ENCODE assay signal across 8 cellular contexts in genomic region chr2:73284296-73285161, GRCh38. TPM values are rescaled to one million over a fixed set of nuclear protein-coding genes. Genes with fewer than 3 reads are reported as not detected.
DNase-seq lines count a peak whose midpoint lies in the region; ATAC-seq and TF ChIP-seq lines count a peak whose summit lies in the region.

Gene FBXO41 (minus strand): TSS chr2:73284478. CDS start chr2:73269630, 14,848 bp downstream.

- intact Hi-C loops in mucosa of descending colon (cut with DNase I, micrococcal nuclease), result no loop called here

- H3K9me3 ChIP-seq in duodenal mucosa (ENCODE audit: control insufficient read depth in 1 of 2, low read length in 2 of 2) (no peaks in the 10 kb centered on the region), mucosa of descending colon (no peaks in the 10 kb centered on the region)

- TF ChIP-seq CTCF in mucosa of descending colon (IDR thresholded peaks at IDR 0.05), result no peak

- ATAC-seq in HG02852 (IDR thresholded peaks at IDR 0.05; ENCODE audit: unreplicated experiment) (peak; percentile 75), mucosa of descending colon (peak; percentile 82)

- H3K27ac ChIP-seq in duodenal mucosa (ENCODE audit: low read depth, low read length), result no peak within 1 kb of the TSS

- H3K36me3 ChIP-seq in duodenal mucosa (ENCODE audit: control insufficient read depth in 1 of 2, insufficient read depth in 2 of 2, low read length in 2 of 2) (no peaks in the 10 kb centered on the region), mucosa of descending colon (ENCODE audit: low read depth) (no peaks in the 10 kb centered on the region)

- DNase-seq in NK-92 treated with Interleukin-12 subunit alpha and Interleukin-12 subunit beta, amount 100 ng/mL, for 24 hours (lab: John Stamatoyannopoulos, UW), result peak; percentile 92
- DNase-seq in NK-92 (lab: John Stamatoyannopoulos, UW; ENCODE audit: unreplicated experiment) (no peak), NCI-H2227 (lab: John Stamatoyannopoulos, UW; ENCODE audit: unreplicated experiment) (peak; percentile 92), mucosa of descending colon (peak; percentile 43 to 81 (median 68))
- DNase-seq in activated CD4-positive, alpha-beta T cell treated with anti-CD3 and anti-CD28 coated beads for 48 hours, result peak; percentile 82
- DNase-seq in stimulated activated CD8-positive, alpha-beta memory T cell treated with anti-CD3 and anti-CD28 coated beads, Interleukin-7, amount 100 ng/mL, for 4 hours (ENCODE audit: low read depth in 2 of 2), result peak; percentile 73 to 85

- peak within 1 kb of the TSS; percentile 57 to 75 for H3K4me3 ChIP-seq in duodenal mucosa (ENCODE audit: low read depth in 1 of 2, low read length in 2 of 2)
- peak within 1 kb of the TSS; percentile 17 for H3K4me3 ChIP-seq in mucosa of descending colon

- peaks cover 0 to 18% of the 10 kb centered on the region in 2 donors for H3K27me3 ChIP-seq in duodenal mucosa (ENCODE audit: control insufficient read depth in 1 of 2, insufficient read depth in 2 of 2, low read length in 2 of 2)

- H3K4me1 ChIP-seq in duodenal mucosa (ENCODE audit: control insufficient read depth in 1 of 2, insufficient read depth in 2 of 2, low read length in 2 of 2), result peaks cover 4 to 13% of the 10 kb centered on the region in 2 donors
- peaks cover 9% of the 10 kb centered on the region for H3K4me1 ChIP-seq in mucosa of descending colon (ENCODE audit: low read depth)

- peak within 1 kb of the TSS in 1 of 2 donors; percentile 6 for H3K9ac ChIP-seq in duodenal mucosa (ENCODE audit: low read depth in 1 of 2, low read length in 2 of 2)

RNA-seq across cellular contexts. Expression of gene FBXO41, which starts in this region (rescaled TPM):
- 1 to 10 TPM; 2.0 to 4.8 (median 2.9) TPM for total RNA-seq in mucosa of descending colon
